Comparison of ENCODE assay signal across 1 cellular context in the genomic region with DNA sequence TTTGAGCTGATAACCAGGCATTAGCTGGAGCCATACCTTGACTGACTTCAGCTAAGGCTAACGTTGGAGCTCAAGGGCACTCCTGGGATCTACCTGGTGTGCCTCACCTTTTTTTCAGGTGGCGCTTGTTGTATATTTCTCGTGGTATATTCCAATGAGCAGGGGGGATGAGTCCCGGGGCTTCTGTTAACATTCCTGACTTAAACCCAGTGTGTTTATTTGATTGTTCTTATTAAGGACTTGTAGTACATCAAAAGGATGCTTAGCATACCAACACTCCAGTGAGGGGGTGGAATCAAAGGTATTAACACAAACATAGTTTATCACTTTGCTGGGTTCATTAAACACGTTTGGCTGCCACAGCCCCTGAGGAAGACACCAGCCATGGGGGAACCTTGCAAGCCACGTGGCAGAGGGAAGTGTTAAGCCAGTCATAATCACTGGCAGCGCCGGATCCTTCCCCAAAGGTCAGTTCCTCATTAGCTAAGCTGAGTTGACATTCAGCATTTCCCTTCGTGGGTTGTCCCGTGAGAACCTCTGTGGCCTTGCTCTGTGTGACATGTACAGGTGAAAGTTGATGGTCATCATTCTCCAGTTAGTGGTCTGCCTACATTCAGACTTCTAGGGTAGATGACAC.
TF ChIP-seq lines count a peak whose summit lies in the region.

No MANE protein-coding gene starts in this region.

TF ChIP-seq in H1, 55 proteins besides CTCF, POLR2A, EP300 and RAD21 (continued from another document):
- TF ChIP-seq USF2 (IDR thresholded peaks at IDR 0.05; ENCODE audit: low read length) (no peak), RNF2 (IDR thresholded peaks at IDR 0.05; ENCODE audit: borderline replicate concordance, low read depth, low read length, missing control alignments, poor library complexity, severe bottlenecking) (no peak), CHD2 (IDR thresholded peaks at IDR 0.05; ENCODE audit: low read length) (no peak), SAP30 (IDR thresholded peaks at IDR 0.05; ENCODE audit: insufficient read depth, insufficient replicate concordance, low read length) (no peak), EGR1 (IDR thresholded peaks at IDR 0.05; ENCODE audit: borderline replicate concordance, low read depth, low read length) (peak; percentile 63), EZH2 (IDR thresholded peaks at IDR 0.05; ENCODE audit: low read depth, low read length, severe bottlenecking) (no peak), KDM4A (IDR thresholded peaks at IDR 0.05; ENCODE audit: low read depth, low read length, severe bottlenecking) (no peak), NANOG (IDR thresholded peaks at IDR 0.05; ENCODE audit: insufficient read depth, low read depth, low read length, poor library complexity, severe bottlenecking) (peak; percentile 15), SIRT6 (IDR thresholded peaks at IDR 0.05; ENCODE audit: low read length) (no peak), MAX (IDR thresholded peaks at IDR 0.05) (no peak), ASH2L (IDR thresholded peaks at IDR 0.05; ENCODE audit: low read length) (no peak), BRCA1 (IDR thresholded peaks at IDR 0.05; ENCODE audit: low read depth, low read length) (no peak), JUND (IDR thresholded peaks at IDR 0.05; ENCODE audit: low read length) (no peak), HDAC6 (IDR thresholded peaks at IDR 0.05; ENCODE audit: low read depth, low read length) (no peak), GABPA (IDR thresholded peaks at IDR 0.05; ENCODE audit: borderline replicate concordance, insufficient read depth, low read length) (no peak)
- TF ChIP-seq, protein P1, sequence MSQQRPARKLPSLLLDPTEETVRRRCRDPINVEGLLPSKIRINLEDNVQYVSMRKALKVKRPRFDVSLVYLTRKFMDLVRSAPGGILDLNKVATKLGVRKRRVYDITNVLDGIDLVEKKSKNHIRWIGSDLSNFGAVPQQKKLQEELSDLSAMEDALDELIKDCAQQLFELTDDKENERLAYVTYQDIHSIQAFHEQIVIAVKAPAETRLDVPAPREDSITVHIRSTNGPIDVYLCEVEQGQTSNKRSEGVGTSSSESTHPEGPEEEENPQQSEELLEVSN (IDR thresholded peaks at IDR 0.05) = no peak
